Comparison of ENCODE assay signal across 27 cellular contexts in genomic region chr15:85064710-85065109, GRCh38.
"Had no signal": no experiment of that assay in that cellular context is flagged by ENCODE, and none has a peak within 500 bp of the region (broad histone marks: within the 10 kb centered on the region; RNA-seq: fewer than 3 reads in every experiment).

No MANE protein-coding gene starts in this region.

- H3K27me3 Mint-ChIP-seq: naive B cell; progenitor cell of endocrine pancreas; stimulated activated naive CD8-positive, alpha-beta T cell treated with anti-CD3 and anti-CD28 coated beads, Interleukin-15, Interleukin-2, amounts not matched to agents 100 ng/mL and 50 ng/mL, for 24 hours had no signal

- H3K4me2 ChIP-seq: hepatocyte, neural progenitor cell had no signal

- ATAC-seq: natural killer cell; sciatic nerve; stimulated activated effector memory CD8-positive, alpha-beta T cell treated with anti-CD3 and anti-CD28 coated beads, Interleukin-12 subunit alpha, Interleukin-12 subunit beta, amount 100 ng/mL, for 72 hours; upper lobe of right lung had no signal

- H3K9ac ChIP-seq: neural progenitor cell had no signal

- H3K27ac ChIP-seq: hepatocyte, left ventricle myocardium inferior, neural progenitor cell, neutrophil, ovary, right atrium auricular region, spleen, suprapubic skin, thoracic aorta, tibial artery, upper lobe of right lung had no signal

- H3K4me1 Mint-ChIP-seq: mesothelial cell of epicardium, nephron progenitor cell, neural progenitor cell had no signal

- H3K27ac Mint-ChIP-seq: mesothelial cell of epicardium; natural killer cell; nephron progenitor cell; neural progenitor cell; progenitor cell of endocrine pancreas; stimulated activated effector memory CD8-positive, alpha-beta T cell treated with anti-CD3 and anti-CD28 coated beads, Interleukin-12 subunit alpha, Interleukin-12 subunit beta, amount 100 ng/mL, for 72 hours; stimulated activated naive CD8-positive, alpha-beta T cell treated with anti-CD3 and anti-CD28 coated beads, Interleukin-15, Interleukin-2, amounts not matched to agents 100 ng/mL and 50 ng/mL, for 24 hours had no signal

- H3K4me3 ChIP-seq: hepatocyte, left ventricle myocardium inferior, lung, neural progenitor cell, ovary, right atrium auricular region, spleen, suprapubic skin, thoracic aorta, tibial artery, upper lobe of right lung had no signal

- H3K9me3 ChIP-seq: neutrophil, ovary had no signal

- H3K36me3 ChIP-seq: neural progenitor cell, neutrophil, ovary had no signal

- H3K27me3 ChIP-seq: hepatocyte, neural progenitor cell, neutrophil, ovary, right atrium auricular region, spleen, suprapubic skin, tibial artery, upper lobe of right lung had no signal

- H3K4me1 ChIP-seq: neural progenitor cell, spleen, suprapubic skin, tibial artery, upper lobe of right lung had no signal

- DNase-seq: islet precursor cell; left ventricle myocardium inferior; mesendoderm; naive B cell; natural killer cell; nephron progenitor cell; occipital lobe; ovary; small intestine; spleen; stimulated activated CD4-positive, alpha-beta T cell treated with anti-CD3 and anti-CD28 coated beads, Interleukin-4, amount 100 ng/mL, for 24 hours; stimulated activated naive CD4-positive, alpha-beta T cell; tibial artery; trophoblast cell; upper lobe of right lung had no signal

- H2AFZ ChIP-seq: hepatocyte, neural progenitor cell had no signal

- H3K4me3 Mint-ChIP-seq: mesothelial cell of epicardium; naive B cell; natural killer cell; nephron progenitor cell; neural progenitor cell; stimulated activated effector memory CD8-positive, alpha-beta T cell treated with anti-CD3 and anti-CD28 coated beads, Interleukin-12 subunit alpha, Interleukin-12 subunit beta, amount 100 ng/mL, for 72 hours; stimulated activated naive CD8-positive, alpha-beta T cell treated with anti-CD3 and anti-CD28 coated beads, Interleukin-15, Interleukin-2, amounts not matched to agents 100 ng/mL and 50 ng/mL, for 24 hours had no signal
